ENCODE assay signal across 5 cellular contexts in the genomic region with DNA sequence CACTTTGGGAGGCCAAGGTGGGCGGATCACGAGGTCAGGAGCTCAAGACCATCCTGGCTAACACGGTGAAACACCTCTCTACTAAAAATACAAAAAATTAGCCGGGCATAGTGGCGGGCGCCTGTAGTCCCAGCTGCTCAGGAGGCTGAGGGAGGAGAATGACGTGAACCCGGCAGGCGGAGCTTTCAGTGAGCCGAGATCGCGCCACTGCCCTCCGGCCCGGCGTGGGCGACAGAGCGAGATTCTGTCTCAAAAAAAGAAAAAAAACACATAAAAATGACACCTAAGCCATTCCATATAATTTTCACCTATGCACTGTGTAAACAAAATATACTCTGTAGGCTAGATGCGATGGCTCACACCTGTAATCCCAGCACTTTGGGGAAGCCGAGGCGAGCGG. TPM values are rescaled to one million over a fixed set of nuclear protein-coding genes. Genes with fewer than 3 reads are reported as not detected.
DNase-seq lines count a peak whose midpoint lies in the region; ATAC-seq and TF ChIP-seq lines count a peak whose summit lies in the region.
"Not testable (repeated sequence)": the region's sequence is repeated elsewhere in the genome, so short reads cannot be mapped to it uniquely, and the experiment has no call there.

No MANE protein-coding gene starts in this region.

- not testable (repeated sequence) for H3K27me3 Mint-ChIP-seq in Caco-2 (ENCODE audit: insufficient read depth, unreplicated experiment)

- H2AFZ ChIP-seq in trophoblast cell (ENCODE audit: insufficient read depth, low read length, poor library complexity), result not testable (repeated sequence)

- peak overlapping the region; percentile 64 for H3K4ac ChIP-seq in trophoblast cell (ENCODE audit: low read depth, low read length)

- not testable (repeated sequence) for DNase-seq in Caco-2, lower lobe of right lung, trophoblast cell, transverse colon, upper lobe of right lung

- H4K8ac ChIP-seq in trophoblast cell (ENCODE audit: low read depth, low read length), result not testable (repeated sequence)

- H3K36me3 Mint-ChIP-seq in Caco-2 (ENCODE audit: insufficient read depth, unreplicated experiment), result peaks cover 86% of the 10 kb centered on the region

- CTCF ChIA-PET in Caco-2 (lab: Charles Lee), result not testable (repeated sequence)

- not testable (repeated sequence) for H3K27me3 ChIP-seq in Caco-2 (replicated peaks; ENCODE audit: control insufficient read depth, insufficient read depth, low read length); lower lobe of right lung (ENCODE audit: low read depth); trophoblast cell (ENCODE audit: insufficient read depth, low read length); transverse colon; upper lobe of right lung

- H2BK120ac ChIP-seq in trophoblast cell (ENCODE audit: insufficient read depth, low read length, poor library complexity), result not testable (repeated sequence)

- POLR2A ChIA-PET in Caco-2 (lab: Charles Lee), result not testable (repeated sequence)

- H3K4me1 ChIP-seq in Caco-2, result peaks cover 15% of the 10 kb centered on the region
- H3K4me1 ChIP-seq in lower lobe of right lung, result peaks cover 89% of the 10 kb centered on the region
- H3K4me1 ChIP-seq in trophoblast cell (ENCODE audit: control insufficient read depth in 1 of 2, insufficient read depth in 2 of 2, low read length in 2 of 2), result peaks cover 10 to 12% of the 10 kb centered on the region in 2 experiments
- peaks cover 20 to 74% (median 53%) of the 10 kb centered on the region in 4 donors for H3K4me1 ChIP-seq in transverse colon
- H3K4me1 ChIP-seq in upper lobe of right lung, result peaks cover 56% of the 10 kb centered on the region

- H3K27ac ChIP-seq in lower lobe of right lung (peak overlapping the region; percentile 50), transverse colon (peak overlapping the region in 3 of 4 donors; percentile 10 to 67 (median 31)), upper lobe of right lung (peak overlapping the region; percentile 72)
- H3K27ac ChIP-seq in trophoblast cell (ENCODE audit: low read depth, low read length), result not testable (repeated sequence)

- intact Hi-C loops in Caco-2 (cut with micrococcal nuclease; ENCODE audit: unreplicated experiment), result loop anchor here (10.0 kb wide), 1 partner anchor 175 kb away; the partner anchor contains the start of gene SLC43A2
- intact Hi-C loops in lower lobe of right lung (cut with DNase I); transverse colon (cut with DNase I; ENCODE audit: low total_unique reads); upper lobe of right lung (cut with DNase I): not testable (repeated sequence)

- not testable (repeated sequence) for H3K18ac ChIP-seq in trophoblast cell (ENCODE audit: low read length)

- WGBS in trophoblast cell (ENCODE audit: extremely low coverage, insufficient coverage, insufficient read length), result no CpG with 5 or more reads among the region's 21 CpGs
- WGBS in transverse colon (ENCODE audit: low coverage in 1 of 2), 2 donors, result 95 to 100% methylated on average over 3 to 21 of the region's 21 CpGs

- not testable (repeated sequence) for ATAC-seq in lower lobe of right lung, upper lobe of right lung

- in situ Hi-C loops in transverse colon (cut with MboI; ENCODE audit: low pct_ligation_motif_present in 1 of 4, low pct_unique_long_range_greater_than_20kb in 1 of 4, low sequenced_read_pairs in 3 of 4), result not testable (repeated sequence)

- not testable (repeated sequence) for H4K91ac ChIP-seq in trophoblast cell (ENCODE audit: low read depth, low read length)

- H3K36me3 ChIP-seq in Caco-2 (ENCODE audit: control insufficient read depth, insufficient read depth, low read length); transverse colon; upper lobe of right lung: not testable (repeated sequence)
- H3K36me3 ChIP-seq in lower lobe of right lung (peaks cover 15% of the 10 kb centered on the region), trophoblast cell (ENCODE audit: control insufficient read depth in 1 of 2, insufficient read depth in 2 of 2, low read length in 2 of 2) (peaks cover 8 to 23% of the 10 kb centered on the region in 2 experiments)

- not testable (repeated sequence) for H3K4me2 ChIP-seq in trophoblast cell (ENCODE audit: low read length)

- not testable (repeated sequence) for H3K4me3 Mint-ChIP-seq in Caco-2 (ENCODE audit: unreplicated experiment)

- H3K9me3 Mint-ChIP-seq in Caco-2 (ENCODE audit: unreplicated experiment), result not testable (repeated sequence)

- not testable (repeated sequence) for TF ChIP-seq CTCF in Caco-2 (IDR thresholded peaks at IDR 0.05; ENCODE audit: insufficient read depth in 1 of 2, low read depth in 1 of 2, low read length in 1 of 2, severe bottlenecking in 1 of 2, unreplicated experiment in 1 of 2); lower lobe of right lung (IDR thresholded peaks at IDR 0.05); transverse colon (IDR thresholded peaks at IDR 0.05); upper lobe of right lung (IDR thresholded peaks at IDR 0.05)

- not testable (repeated sequence) for TF ChIP-seq EP300 in transverse colon (IDR thresholded peaks at IDR 0.05; ENCODE audit: low read depth)

- H3K4me1 Mint-ChIP-seq in Caco-2 (ENCODE audit: low read depth, unreplicated experiment), result peaks cover 11% of the 10 kb centered on the region

- peaks cover 40% of the 10 kb centered on the region for H3K79me2 ChIP-seq in trophoblast cell (ENCODE audit: control insufficient read depth, insufficient read depth, low read length, poor library complexity)

- not testable (repeated sequence) for H3K9ac ChIP-seq in trophoblast cell (ENCODE audit: low read length)

- not testable (repeated sequence) for H2BK5ac ChIP-seq in trophoblast cell (ENCODE audit: low read depth, low read length, poor library complexity)

- H2AK5ac ChIP-seq in trophoblast cell (ENCODE audit: low read length), result not testable (repeated sequence)

- H2BK12ac ChIP-seq in trophoblast cell (ENCODE audit: low read length), result not testable (repeated sequence)

- not testable (repeated sequence) for TF ChIP-seq POLR2A in transverse colon (IDR thresholded peaks at IDR 0.05)

- H3K23ac ChIP-seq in trophoblast cell (ENCODE audit: low read length), result not testable (repeated sequence)

- not testable (repeated sequence) for H3K14ac ChIP-seq in trophoblast cell (ENCODE audit: low read length)

- not testable (repeated sequence) for H4K12ac ChIP-seq in trophoblast cell (ENCODE audit: low read depth, low read length)

- peak overlapping the region; percentile 67 for H3K27ac Mint-ChIP-seq in Caco-2 (ENCODE audit: unreplicated experiment)

- not testable (repeated sequence) for H3K9me3 ChIP-seq in Caco-2; lower lobe of right lung; trophoblast cell (ENCODE audit: insufficient read depth, low read depth, low read length); transverse colon; upper lobe of right lung

- H3K4me3 ChIP-seq in Caco-2 (ENCODE audit: low read depth, low read length); lower lobe of right lung; trophoblast cell (ENCODE audit: low read depth, low read length); transverse colon; upper lobe of right lung: not testable (repeated sequence)

- H3K79me1 ChIP-seq in trophoblast cell (ENCODE audit: low read length), result not testable (repeated sequence)

- not testable (repeated sequence) for BruUV-seq in Caco-2 (replicated peaks; lab: Mats Ljungman, UMichigan)

RNA-seq across cellular contexts. Expression of gene CRK, which starts 5.8 kb away (rescaled TPM):
- total RNA-seq in Caco-2 (2022) (70.0 and 72.3 TPM in 2 replicates), lower lobe of right lung (66.2 TPM), transverse colon (10 to 100 TPM; 33.4 to 95.3 (median 63.4) TPM), upper lobe of right lung (81.3 TPM)
- polyA plus RNA-seq in trophoblast cell (2013), result 43.6 and 43.9 TPM in 2 replicates

RNA-seq across cellular contexts. Expression of gene MYO1C, which starts 42.2 kb away (rescaled TPM):
- total RNA-seq in Caco-2 (2022) (162 and 171 TPM in 2 replicates), lower lobe of right lung (213 TPM), transverse colon (100 to 1,000 TPM; 163 to 456 (median 219) TPM), upper lobe of right lung (322 TPM)
- 83.3 and 84.7 TPM in 2 replicates for polyA plus RNA-seq in trophoblast cell (2013)

RNA-seq across cellular contexts. Expression of gene YWHAE, which starts 50.2 kb away (rescaled TPM):
- 915 and 956 TPM in 2 replicates for total RNA-seq in Caco-2 (2022)
- total RNA-seq in lower lobe of right lung, result 383 TPM
- polyA plus RNA-seq in trophoblast cell (2013), result 619 and 645 TPM in 2 replicates
- total RNA-seq in transverse colon, result 1,000 to 10,000 TPM in 1 of 4 donors, 100 to 1,000 TPM in 3; 158 to 2,397 (median 594) TPM
- 393 TPM for total RNA-seq in upper lobe of right lung
